ENCODE assay signal across 15 cellular contexts in genomic region chr1:162918111-162918754, GRCh38. TPM values are rescaled to one million over a fixed set of nuclear protein-coding genes. Genes with fewer than 3 reads are reported as not detected.
"Had no signal": no experiment of that assay in that cellular context is flagged by ENCODE, and none has a peak within 500 bp of the region (broad histone marks: within the 10 kb centered on the region; RNA-seq: fewer than 3 reads in every experiment).

No MANE protein-coding gene starts in this region.

- H3K27ac Mint-ChIP-seq: activated naive CD8-positive, alpha-beta T cell treated with anti-CD3 and anti-CD28 coated beads, Interleukin-2, amount 50 U/mL, for 24 hours; stimulated activated effector memory CD8-positive, alpha-beta T cell treated with anti-CD3 and anti-CD28 coated beads, Interleukin-12 subunit alpha, Interleukin-12 subunit beta, amount 100 ng/mL, for 72 hours had no signal

- H3K36me3 Mint-ChIP-seq: stimulated activated effector memory CD8-positive, alpha-beta T cell treated with anti-CD3 and anti-CD28 coated beads, Interleukin-12 subunit alpha, Interleukin-12 subunit beta, amount 100 ng/mL, for 72 hours had no signal

- H3K9me3 ChIP-seq: colonic mucosa had no signal

- H3K4me1 Mint-ChIP-seq: stimulated activated effector memory CD8-positive, alpha-beta T cell treated with anti-CD3 and anti-CD28 coated beads, Interleukin-12 subunit alpha, Interleukin-12 subunit beta, amount 100 ng/mL, for 72 hours had no signal

- H3K4me3 Mint-ChIP-seq: activated naive CD8-positive, alpha-beta T cell treated with anti-CD3 and anti-CD28 coated beads, Interleukin-2, amount 50 U/mL, for 24 hours; stimulated activated effector memory CD8-positive, alpha-beta T cell treated with anti-CD3 and anti-CD28 coated beads, Interleukin-12 subunit alpha, Interleukin-12 subunit beta, amount 100 ng/mL, for 72 hours had no signal

- ATAC-seq: activated naive CD8-positive, alpha-beta T cell treated with anti-CD3 and anti-CD28 coated beads, Interleukin-2, amount 50 U/mL, for 24 hours; stimulated activated effector memory CD8-positive, alpha-beta T cell treated with anti-CD3 and anti-CD28 coated beads, Interleukin-12 subunit alpha, Interleukin-12 subunit beta, amount 100 ng/mL, for 72 hours had no signal

- H3K36me3 ChIP-seq: colonic mucosa had no signal

- H3K9me3 Mint-ChIP-seq: activated naive CD8-positive, alpha-beta T cell treated with anti-CD3 and anti-CD28 coated beads, Interleukin-2, amount 50 U/mL, for 24 hours; stimulated activated effector memory CD8-positive, alpha-beta T cell treated with anti-CD3 and anti-CD28 coated beads, Interleukin-12 subunit alpha, Interleukin-12 subunit beta, amount 100 ng/mL, for 72 hours had no signal

- H3K27ac ChIP-seq: colonic mucosa had no signal

- H3K4me3 ChIP-seq: colonic mucosa had no signal

- DNase-seq: activated CD4-positive, CD25-positive, alpha-beta regulatory T cell treated with anti-CD3 and anti-CD28 coated beads, Interleukin-2, amount 50 U/mL, for 72 hours; activated naive CD4-positive, alpha-beta T cell treated with Interleukin-2 at 50 U/mL for 16 hours; activated naive CD8-positive, alpha-beta T cell treated with anti-CD3 and anti-CD28 coated beads, Interleukin-2, amount 50 U/mL, for 24 hours; colonic mucosa; effector CD8-positive, alpha-beta T cell; foreskin fibroblast; kidney glomerular epithelial cell; mesendoderm; stimulated activated CD4-positive, alpha-beta T cell treated with anti-CD3 and anti-CD28 coated beads, Interleukin-12 subunit alpha, Interleukin-12 subunit beta, amount 100 ng/mL, for 4 hours; T-helper 1 cell had no signal

- H3K27me3 ChIP-seq: colonic mucosa had no signal

- H3K4me1 ChIP-seq: colonic mucosa had no signal

RNA-seq across cellular contexts. Expression of gene CCDC190, which starts 57.3 kb away (rescaled TPM):
- total RNA-seq: activated CD8-positive, alpha-beta memory T cell treated with anti-CD3 and anti-CD28 coated beads for 36 hours; astrocyte; colonic mucosa; lower leg skin had no signal
- polyA plus RNA-seq: neural cell had no signal
